In genomic region chr14:67717048-67717447, GRCh38 we compare ENCODE assay signal across 22 cellular contexts. TPM values are rescaled to one million over a fixed set of nuclear protein-coding genes. Genes with fewer than 3 reads are reported as not detected.
DNase-seq lines count a peak whose midpoint lies in the region; ATAC-seq, FAIRE-seq and TF ChIP-seq lines count a peak whose summit lies in the region.
"Had no signal": no experiment of that assay in that cellular context is flagged by ENCODE, and none has a peak within 500 bp of the region (broad histone marks: within the 10 kb centered on the region; RNA-seq: fewer than 3 reads in every experiment).

No MANE protein-coding gene starts in this region.

- FAIRE-seq in urothelium cell line (lab: Jason Lieb, UNC) = peak; percentile 56
- FAIRE-seq: A549, D721Med, GM12878, GM12892, GM18507 had no signal

- no peak overlapping the region for H3K27ac Mint-ChIP-seq in WTC11
- H3K27ac Mint-ChIP-seq: B cell; CD4-positive, alpha-beta T cell; CD8-positive, alpha-beta T cell had no signal

- no peak overlapping the region for H3K4me3 Mint-ChIP-seq in WTC11
- H3K4me3 Mint-ChIP-seq: B cell; CD4-positive, alpha-beta T cell; CD8-positive, alpha-beta T cell had no signal

- H3K27me3 Mint-ChIP-seq in WTC11 (ENCODE audit: low read depth) = peaks cover 9% of the 10 kb centered on the region

- DNase-seq in DMS53 (lab: John Stamatoyannopoulos, UW) (peak; percentile 55), DMS53 treated with DMSO at 0.1 percent for 48 hours (lab: John Stamatoyannopoulos, UW; ENCODE audit: unreplicated experiment) (no peak), NCI-H82 (lab: John Stamatoyannopoulos, UW) (peak; percentile 53), NCI-H82 treated with DMSO at 0.1 percent for 48 hours (lab: John Stamatoyannopoulos, UW; ENCODE audit: unreplicated experiment) (no peak), WTC11 (ENCODE audit: low spot score) (no peak), urothelium cell line (ENCODE audit: low spot score) (no peak)
- DNase-seq: AML-193; Caco-2; Calu3; CD4-positive, alpha-beta T cell; CD8-positive, alpha-beta T cell; DMS79 treated with DMSO at 0.1 percent for 48 hours; GDM1 had no signal

- POLR2A ChIA-PET in WTC11 (lab: Charles Lee) = no interaction called here

- no peak for TF ChIP-seq CTCF in WTC11 (IDR thresholded peaks at IDR 0.05)

- ATAC-seq in WTC11 (no peak), GM19324 (IDR thresholded peaks at IDR 0.05; ENCODE audit: low FRiP score, unreplicated experiment) (no peak)
- ATAC-seq: CD8-positive, alpha-beta T cell; GM12878 had no signal

- 0 out of 2 replicates have a peak, but pooled peaks cover 5% of the 10 kb centered on the region for H3K36me3 Mint-ChIP-seq in WTC11
- H3K36me3 Mint-ChIP-seq: CD8-positive, alpha-beta T cell had no signal

- CTCF ChIA-PET in WTC11 (lab: Charles Lee) = interaction anchor here (1.2 kb wide), 1 partner anchor 13 kb away, joined by 3 read pairs; no protein-coding TSS in a partner anchor

- H3K9me3 Mint-ChIP-seq in WTC11 = peaks cover 15% of the 10 kb centered on the region
- H3K9me3 Mint-ChIP-seq: CD4-positive, alpha-beta T cell; CD8-positive, alpha-beta T cell had no signal

- H3K4me1 Mint-ChIP-seq in WTC11 = no peaks in the 10 kb centered on the region; the same call in 1 of the 2 replicates
- H3K4me1 Mint-ChIP-seq: B cell had no signal

TF ChIP-seq in WTC11, 78 proteins besides CTCF, POLR2A, EP300 and RAD21:
- TF ChIP-seq GABPB1 (CRISPR knock-in tag; IDR thresholded peaks at IDR 0.05) (0 out of 2 replicates have a peak, but pooled peaks have one; percentile 18), MXD4 (CRISPR knock-in tag; IDR thresholded peaks at IDR 0.05; ENCODE audit: borderline replicate concordance) (no peak)
TF ChIP-seq in WTC11: peak in this region for 1.

RNA-seq across cellular contexts. Expression of gene RDH12, which starts 15.4 kb away (rescaled TPM):
- total RNA-seq in WTC11 (2021) = 0.55 to 0.77 TPM (median 0.66 TPM) in 3 replicates
- total RNA-seq: A172; B cell; Caco-2; CD4-positive, alpha-beta T cell; CD8-positive, alpha-beta T cell; G401; GM12878 had no signal

RNA-seq across cellular contexts. Expression of gene RDH11, which starts 21.5 kb away (rescaled TPM):
- 103 to 114 TPM (median 110 TPM) in 3 replicates for total RNA-seq in WTC11 (2021)

RNA-seq across cellular contexts. Expression of gene VTI1B, which starts 42.6 kb away (rescaled TPM):
- 108 to 133 TPM (median 123 TPM) in 3 replicates for total RNA-seq in WTC11 (2021)

Comparison
In these comparisons a context has a peak if more than half of its experiments do, and no peak if none do; other contexts are left out.
1. DNase-seq: peak in DMS53 (single experiment) and NCI-H82 (single experiment); none in DMS53 treated with DMSO at 0.1 percent for 48 hours (single experiment), NCI-H82 treated with DMSO at 0.1 percent for 48 hours (single experiment), WTC11 (single experiment) and urothelium cell line (single experiment).